In the genomic region with DNA sequence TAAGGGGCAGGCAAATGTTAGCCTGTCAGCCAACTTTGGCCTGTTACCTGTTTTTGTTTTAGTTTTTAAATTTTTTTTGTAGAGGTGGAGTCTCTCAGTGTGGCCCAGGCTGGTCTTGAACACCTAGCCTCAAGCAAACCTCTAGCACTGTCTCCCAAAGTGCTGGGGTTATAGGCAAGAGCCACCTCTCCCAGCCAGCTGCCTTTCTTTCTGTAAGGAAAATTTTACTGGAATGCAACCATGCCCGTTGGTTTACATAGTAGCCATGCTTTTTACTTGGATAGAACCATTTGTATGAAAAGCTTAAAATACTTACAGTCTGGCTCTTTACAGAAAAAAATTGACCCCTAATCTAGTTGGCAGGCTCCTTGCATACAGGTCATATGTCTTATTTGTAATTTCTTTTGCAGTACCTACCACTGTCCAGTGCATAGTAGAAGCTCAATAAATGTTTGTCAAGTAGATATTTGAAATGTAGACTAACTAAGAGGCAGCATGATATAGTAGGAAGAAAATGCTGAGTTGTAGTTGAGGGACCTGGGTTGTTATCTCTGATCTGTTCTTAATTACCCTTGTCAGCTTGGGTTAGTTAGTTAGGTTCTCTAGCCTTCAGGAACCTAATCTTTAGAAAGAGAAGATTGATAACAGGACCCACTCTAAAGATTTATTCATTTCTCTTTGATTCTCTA, we compare ENCODE assay signal across 12 cellular contexts. TPM values are rescaled to one million over a fixed set of nuclear protein-coding genes. Genes with fewer than 3 reads are reported as not detected.
A peak's percentile ranks its signal among the peaks of the same experiment; 100 is the strongest.
DNase-seq lines count a peak whose midpoint lies in the region; ATAC-seq and TF ChIP-seq lines count a peak whose summit lies in the region.
"Had no signal": no experiment of that assay in that cellular context is flagged by ENCODE, and none has a peak within 500 bp of the region (broad histone marks: within the 10 kb centered on the region; RNA-seq: fewer than 3 reads in every experiment).

No MANE protein-coding gene starts in this region.

- peaks cover 52% of the 10 kb centered on the region for H3K4me1 Mint-ChIP-seq in activated naive CD8-positive, alpha-beta T cell (ENCODE audit: low read depth)

- POLR2A ChIA-PET in AG04449 (lab: Yijun Ruan, JAX), result interaction anchor here (1.0 to 1.2 kb wide), 2 partner anchors 9 to 66 kb away, joined by 3 to 5 read pairs; a partner anchor contains a TSS

- no peak overlapping the region for H3K27ac ChIP-seq in mesendoderm (ENCODE audit: low read depth, low read length)
- H3K27ac ChIP-seq: SK-N-MC had no signal

- ATAC-seq in HG02970 (IDR thresholded peaks at IDR 0.05; ENCODE audit: low FRiP score, unreplicated experiment) (no peak), omental fat pad (ENCODE audit: low FRiP score) (no peak), HG03460 (IDR thresholded peaks at IDR 0.05; ENCODE audit: unreplicated experiment) (no peak)
- ATAC-seq: right cardiac atrium had no signal

- H2BK120ac ChIP-seq in mesendoderm (ENCODE audit: low read depth, low read length), result no peak overlapping the region

- H3K27me3 Mint-ChIP-seq in activated naive CD8-positive, alpha-beta T cell, result no peaks in the 10 kb centered on the region

- H4K8ac ChIP-seq in mesendoderm (ENCODE audit: low read depth, low read length), result no peak overlapping the region

- no peak overlapping the region for H3K4ac ChIP-seq in mesendoderm (ENCODE audit: low read depth, low read length)

- H3K27me3 ChIP-seq in mesendoderm (ENCODE audit: insufficient read depth, low read length, poor library complexity), result no peaks in the 10 kb centered on the region

- no peak overlapping the region for H3K4me2 ChIP-seq in mesendoderm (ENCODE audit: low read length)

- no peak for DNase-seq in AG04449 (ENCODE audit: low read depth, low spot score)
- DNase-seq in GM12865 (ENCODE audit: low read depth), result no peak
- DNase-seq in mesendoderm, result peak; percentile 64
- DNase-seq in omental fat pad (ENCODE audit: low spot score), result no peak
- DNase-seq in DMS114 treated with DMSO at 0.1 percent for 48 hours (lab: John Stamatoyannopoulos, UW; ENCODE audit: unreplicated experiment), result no peak
- DNase-seq: effector CD8-positive, alpha-beta T cell; right cardiac atrium; stimulated activated CD8-positive, alpha-beta memory T cell treated with anti-CD3 and anti-CD28 coated beads, Interleukin-4, amount 100 ng/mL, for 48 hours had no signal

- CTCF ChIA-PET in AG04449 (lab: Yijun Ruan, JAX), result interaction anchor here (0.8 to 4.7 kb wide), 5 partner anchors 9 to 589 kb away, joined by 4 to 38 read pairs (median 4); no protein-coding TSS in a partner anchor

- no peak overlapping the region for H3K9ac ChIP-seq in mesendoderm (ENCODE audit: low read length)

- no peak overlapping the region for H2AK5ac ChIP-seq in mesendoderm (ENCODE audit: low read length)

- no peak overlapping the region for H3K4me3 Mint-ChIP-seq in activated naive CD8-positive, alpha-beta T cell

- peak overlapping the region; percentile 1 for H3K27ac Mint-ChIP-seq in activated naive CD8-positive, alpha-beta T cell

- no CpG with 5 or more reads among the region's 1 CpG for WGBS in mesendoderm (ENCODE audit: extremely low coverage, insufficient coverage, low lambda C conversion rate)

- H3K9me3 Mint-ChIP-seq in activated naive CD8-positive, alpha-beta T cell (ENCODE audit: low read depth), result no peaks in the 10 kb centered on the region

- no peak overlapping the region for H4K5ac ChIP-seq in mesendoderm (ENCODE audit: low read length)

- no peak overlapping the region for H2BK15ac ChIP-seq in mesendoderm (replicated peaks; ENCODE audit: low read depth)

- H3K18ac ChIP-seq in mesendoderm (ENCODE audit: low read length), result no peak overlapping the region

- no peak overlapping the region for H3K56ac ChIP-seq in mesendoderm (ENCODE audit: low read length)

- H3K4me3 ChIP-seq in AG04449 (ENCODE audit: low read depth, low read length), result peak overlapping the region; percentile 37
- peak overlapping the region; percentile 93 for H3K4me3 ChIP-seq in GM12865 (ENCODE audit: low read depth, low read length)
- H3K4me3 ChIP-seq in mesendoderm (ENCODE audit: low read length), result no peak overlapping the region
- H3K4me3 ChIP-seq: SK-N-MC had no signal

- peaks cover 12% of the 10 kb centered on the region for H3K36me3 Mint-ChIP-seq in activated naive CD8-positive, alpha-beta T cell

- H3K23ac ChIP-seq in mesendoderm (ENCODE audit: low read length), result no peak overlapping the region

- no peaks in the 10 kb centered on the region for H3K4me1 ChIP-seq in mesendoderm (ENCODE audit: control insufficient read depth, low read depth, low read length)

- H3K36me3 ChIP-seq in mesendoderm (ENCODE audit: control insufficient read depth, insufficient read depth, low read length), result peaks cover 2% of the 10 kb centered on the region

- no peak for TF ChIP-seq CTCF in AG04449 (IDR thresholded peaks at IDR 0.05; ENCODE audit: insufficient read depth, low read length, missing control alignments)
- TF ChIP-seq CTCF in GM12865 (IDR thresholded peaks at IDR 0.05; ENCODE audit: insufficient read depth, low read depth, low read length, missing control alignments), result no peak
- TF ChIP-seq CTCF in omental fat pad (IDR thresholded peaks at IDR 0.05), result no peak

- H2BK5ac ChIP-seq in mesendoderm (ENCODE audit: low read length), result no peak overlapping the region

- H3K79me2 ChIP-seq in mesendoderm (ENCODE audit: control insufficient read depth, insufficient read depth, low read length), result peaks cover 6% of the 10 kb centered on the region

- H3K79me1 ChIP-seq in mesendoderm (ENCODE audit: low read length), result peaks cover 2% of the 10 kb centered on the region

RNA-seq across cellular contexts. Expression of a gene that starts 4.7 kb away (rescaled TPM):
- 75.7 TPM for polyA plus RNA-seq in mesendoderm (2013, experiment 1 of 2)
- 76.8 TPM for polyA plus RNA-seq in mesendoderm (2013, experiment 2 of 2)
- total RNA-seq in omental fat pad, result 10 to 100 TPM; 44.3 to 84.2 (median 70.1) TPM
